ENCODE assay signal across 8 cellular contexts in genomic region chr6:30450908-30451818, GRCh38. TPM values are rescaled to one million over a fixed set of nuclear protein-coding genes. Genes with fewer than 3 reads are reported as not detected.
A peak's percentile ranks its signal among the peaks of the same experiment; 100 is the strongest.
DNase-seq lines count a peak whose midpoint lies in the region; ATAC-seq, FAIRE-seq and TF ChIP-seq lines count a peak whose summit lies in the region.

No MANE protein-coding gene starts in this region.

- DNase-seq in Ammon's horn (ENCODE audit: low spot score): peak; percentile 75
- peak; percentile 54 for DNase-seq in HK-2 (ENCODE audit: unreplicated experiment)
- DNase-seq in activated CD4-positive, alpha-beta memory T cell treated with anti-CD3 and anti-CD28 coated beads for 36 hours: peak; percentile 75
- DNase-seq in epithelial cell of proximal tubule (ENCODE audit: low read depth): no peak
- DNase-seq in pancreas: peak in 5 of 6 donors; percentile 3 to 71 (median 58)
- no peak for DNase-seq in NCI-H1092 treated with DMSO at 0.1 percent for 48 hours (lab: John Stamatoyannopoulos, UW)
- no peak for DNase-seq in NCI-H187 (lab: John Stamatoyannopoulos, UW)

- H3K9me3 ChIP-seq in pancreas: no peaks in the 10 kb centered on the region

- CTCF ChIA-PET in activated CD4-positive, alpha-beta memory T cell treated with anti-CD3 and anti-CD28 coated beads for 36 hours (lab: Charles Lee): interaction anchor here (0.6 to 9.2 kb wide), 13 partner anchors 17 to 636 kb away, joined by 3 to 133 read pairs (median 4); no protein-coding TSS in a partner anchor

- no peak overlapping the region for H3K27ac Mint-ChIP-seq in activated CD4-positive, alpha-beta memory T cell treated with anti-CD3 and anti-CD28 coated beads for 36 hours

- no peak for FAIRE-seq in pancreas (lab: Jason Lieb, UNC)

- intact Hi-C loops in activated CD4-positive, alpha-beta memory T cell treated with anti-CD3 and anti-CD28 coated beads for 36 hours (cut with micrococcal nuclease): loop anchor here (2.0 to 5.0 kb wide), 2 partner anchors 14 to 94 kb away; no protein-coding TSS in a partner anchor
- intact Hi-C loops in pancreas (cut with DNase I): no loop called here

- H3K36me3 ChIP-seq in pancreas: no peaks in the 10 kb centered on the region

- no peaks in the 10 kb centered on the region for H3K4me1 ChIP-seq in pancreas

- H3K27me3 ChIP-seq in pancreas: peaks cover 0 to 48% (median 0%) of the 10 kb centered on the region in 4 donors

- no peaks in the 10 kb centered on the region for H3K36me3 Mint-ChIP-seq in activated CD4-positive, alpha-beta memory T cell treated with anti-CD3 and anti-CD28 coated beads for 36 hours

- peaks cover 84% of the 10 kb centered on the region for H3K27me3 Mint-ChIP-seq in activated CD4-positive, alpha-beta memory T cell treated with anti-CD3 and anti-CD28 coated beads for 36 hours

- H3K4me3 ChIP-seq in epithelial cell of proximal tubule (ENCODE audit: low read depth, low read length): peak overlapping the region; percentile 15
- no peak overlapping the region for H3K4me3 ChIP-seq in pancreas

- 13 to 14% methylated on average over 52 of the region's 52 CpGs for WGBS in pancreas, 2 donors

- H3K27ac ChIP-seq in pancreas: no peak overlapping the region

- peak in 3 of 4 donors; percentile 42 to 73 (median 71) for ATAC-seq in pancreas
- no peak for ATAC-seq in HG03159 (IDR thresholded peaks at IDR 0.05; ENCODE audit: unreplicated experiment)

- H3K9me3 Mint-ChIP-seq in activated CD4-positive, alpha-beta memory T cell treated with anti-CD3 and anti-CD28 coated beads for 36 hours: no peaks in the 10 kb centered on the region

- POLR2A ChIA-PET in activated CD4-positive, alpha-beta memory T cell treated with anti-CD3 and anti-CD28 coated beads for 36 hours (lab: Charles Lee): interaction anchor here (0.9 to 2.1 kb wide), 3 partner anchors 12 to 30 kb away, joined by 3 to 8 read pairs (median 4); no protein-coding TSS in a partner anchor

- TF ChIP-seq CTCF in epithelial cell of proximal tubule (conservative IDR thresholded peaks at IDR 0.05; ENCODE audit: low read depth, low read length): no peak
- no peak for TF ChIP-seq CTCF in pancreas (IDR thresholded peaks at IDR 0.05)

- H3K4me3 Mint-ChIP-seq in activated CD4-positive, alpha-beta memory T cell treated with anti-CD3 and anti-CD28 coated beads for 36 hours: peak overlapping the region; percentile 34

- H3K4me1 Mint-ChIP-seq in activated CD4-positive, alpha-beta memory T cell treated with anti-CD3 and anti-CD28 coated beads for 36 hours (ENCODE audit: low read depth): peaks cover 32% of the 10 kb centered on the region

RNA-seq across cellular contexts. Expression of gene HLA-E, which starts 38.1 kb away (rescaled TPM):
- total RNA-seq in activated CD4-positive, alpha-beta memory T cell treated with anti-CD3 and anti-CD28 coated beads for 36 hours: 100 to 1,000 TPM; 481 to 485 TPM
- total RNA-seq in epithelial cell of proximal tubule: 56.9 and 93.3 TPM in 2 replicates
- total RNA-seq in pancreas: 100 to 1,000 TPM in 2 of 6 donors, 10 to 100 TPM in 4; 65.7 to 158 (median 81.1) TPM
- polyA plus RNA-seq in pancreas: 100 to 1,000 TPM in 1 of 2 donors, 10 to 100 TPM in 1; 85.3 to 131 TPM

Comparison
In these comparisons a context has a peak if more than half of its experiments do, and no peak if none do; other contexts are left out.
1. DNase-seq: peak in Ammon's horn (single experiment), HK-2 (single experiment), activated CD4-positive, alpha-beta memory T cell treated with anti-CD3 and anti-CD28 coated beads for 36 hours (single experiment) and pancreas (5 of 6); none in epithelial cell of proximal tubule (single experiment), NCI-H1092 treated with DMSO at 0.1 percent for 48 hours (single experiment) and NCI-H187 (0 of 2).